ENCODE assay signal across 15 cellular contexts in the genomic region with DNA sequence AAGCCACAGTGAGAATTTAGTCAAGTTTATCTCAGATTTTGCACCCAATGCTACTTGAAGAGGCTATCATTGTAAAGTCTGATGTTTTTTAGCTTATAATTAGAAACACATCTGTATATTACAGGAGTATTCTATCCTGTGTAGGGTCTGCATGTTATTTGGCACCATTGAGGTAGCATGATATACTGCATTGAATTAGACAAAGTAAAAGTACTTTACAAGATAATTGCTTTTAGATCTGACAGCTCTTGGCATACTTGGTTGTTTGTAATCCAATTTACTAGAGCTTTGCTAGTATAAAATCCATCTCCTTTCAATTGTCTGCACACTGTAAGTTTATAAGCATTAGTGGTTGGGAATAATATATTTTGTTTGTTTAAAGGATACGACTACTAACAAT.
"Had no signal": no experiment of that assay in that cellular context is flagged by ENCODE, and none has a peak within 500 bp of the region (broad histone marks: within the 10 kb centered on the region; RNA-seq: fewer than 3 reads in every experiment).

No MANE protein-coding gene starts in this region.

- DNase-seq: effector memory CD4-positive, alpha-beta T cell; heart right ventricle; hypothalamus; kidney glomerular epithelial cell; mammary epithelial cell; naive thymus-derived CD4-positive, alpha-beta T cell; psoas muscle; retina; right lobe of liver; stimulated activated CD4-positive, alpha-beta T cell treated with anti-CD3 and anti-CD28 coated beads, Interleukin-4, amount 100 ng/mL, for 1 hour; stimulated activated CD8-positive, alpha-beta memory T cell treated with anti-CD3 and anti-CD28 coated beads, Interleukin-4, amount 100 ng/mL, for 48 hours; stimulated activated naive CD8-positive, alpha-beta T cell treated with anti-CD3 and anti-CD28 coated beads, Interleukin-15, Interleukin-2, amounts not matched to agents 100 U/mL and 50 U/mL, for 24 hours; thyroid gland had no signal

- ATAC-seq: esophagus mucosa; heart right ventricle; naive thymus-derived CD4-positive, alpha-beta T cell; psoas muscle; right lobe of liver; stimulated activated effector memory CD8-positive, alpha-beta T cell treated with anti-CD3 and anti-CD28 coated beads, Interleukin-12 subunit alpha, Interleukin-12 subunit beta, amount 100 ng/mL, for 72 hours; stimulated activated naive CD8-positive, alpha-beta T cell treated with anti-CD3 and anti-CD28 coated beads, Interleukin-15, Interleukin-2, amounts not matched to agents 100 U/mL and 50 U/mL, for 24 hours had no signal
